Comparison of ENCODE assay signal across 14 cellular contexts in genomic region chr9:23088932-23089364, GRCh38.
DNase-seq lines count a peak whose midpoint lies in the region; ATAC-seq and TF ChIP-seq lines count a peak whose summit lies in the region.
"Had no signal": no experiment of that assay in that cellular context is flagged by ENCODE, and none has a peak within 500 bp of the region (broad histone marks: within the 10 kb centered on the region; RNA-seq: fewer than 3 reads in every experiment).

No MANE protein-coding gene starts in this region.

- DNase-seq in A172 (ENCODE audit: low spot score) (peak; percentile 1), PC-3 (peak; percentile 52), iPS-NIHi11 (ENCODE audit: low spot score) (peak; percentile 55), mucosa of descending colon (no peak)
- no peak for DNase-seq in activated naive CD4-positive, alpha-beta T cell treated with anti-CD3 and anti-CD28 coated beads for 36 hours
- DNase-seq: activated CD4-positive, CD25-positive, alpha-beta regulatory T cell treated with anti-CD3 and anti-CD28 coated beads, Interleukin-2, amount 50 U/mL, for 72 hours; C1 segment of cervical spinal cord; naive B cell; NCI-H2081 had no signal

- peak; percentile 58 for TF ChIP-seq CTCF in PC-3 (conservative IDR thresholded peaks at IDR 0.05; ENCODE audit: low read depth, low read length)
- no peak for TF ChIP-seq CTCF in mucosa of descending colon (IDR thresholded peaks at IDR 0.05)

- CTCF ChIA-PET in PC-3 (lab: Charles Lee): no interaction called here
- CTCF ChIA-PET in activated naive CD4-positive, alpha-beta T cell treated with anti-CD3 and anti-CD28 coated beads for 36 hours (lab: Charles Lee): no interaction called here

- no peaks in the 10 kb centered on the region for H3K4me1 Mint-ChIP-seq in activated naive CD4-positive, alpha-beta T cell treated with anti-CD3 and anti-CD28 coated beads for 36 hours (ENCODE audit: low read depth)
- H3K4me1 Mint-ChIP-seq: activated T-helper 17 cell treated with anti-CD3 and anti-CD28 coated beads, Interleukin-2, amount 50 U/mL, for 72 hours; naive B cell had no signal

- H3K4me1 ChIP-seq in PC-3 (ENCODE audit: insufficient read depth, low read length) (no peaks in the 10 kb centered on the region), mucosa of descending colon (ENCODE audit: low read depth) (no peaks in the 10 kb centered on the region)
- H3K4me1 ChIP-seq: SJCRH30 had no signal

- no peaks in the 10 kb centered on the region for H3K9me2 ChIP-seq in PC-3 (replicated peaks; ENCODE audit: low read length)

- H3K4me3 Mint-ChIP-seq in activated naive CD4-positive, alpha-beta T cell treated with anti-CD3 and anti-CD28 coated beads for 36 hours: no peak overlapping the region
- H3K4me3 Mint-ChIP-seq: activated T-helper 17 cell treated with anti-CD3 and anti-CD28 coated beads, Interleukin-2, amount 50 U/mL, for 72 hours; naive B cell had no signal

- H3K27me3 Mint-ChIP-seq in activated naive CD4-positive, alpha-beta T cell treated with anti-CD3 and anti-CD28 coated beads for 36 hours (ENCODE audit: low read depth): no peaks in the 10 kb centered on the region
- H3K27me3 Mint-ChIP-seq: activated T-helper 17 cell treated with anti-CD3 and anti-CD28 coated beads, Interleukin-2, amount 50 U/mL, for 72 hours; naive B cell had no signal

- H3F3A ChIP-seq in PC-3 (ENCODE audit: low read length, unreplicated experiment): no peaks in the 10 kb centered on the region

- POLR2A ChIA-PET in PC-3 (lab: Charles Lee; ENCODE audit: unreplicated experiment): no interaction called here

- peak overlapping the region; percentile 53; the same call in 1 of the 2 replicates for H2AFZ ChIP-seq in PC-3 (ENCODE audit: low read length)

- H3K27ac ChIP-seq in PC-3 (ENCODE audit: low read length): no peak overlapping the region
- H3K27ac ChIP-seq: SJCRH30 had no signal

- H3K4me3 ChIP-seq in PC-3 (ENCODE audit: low read length) (no peak overlapping the region), mucosa of descending colon (no peak overlapping the region)
- H3K4me3 ChIP-seq: SJCRH30 had no signal

- no TSS peak for BruUV-seq in PC-3 (replicated peaks; lab: Mats Ljungman, UMichigan)

- intact Hi-C loops in PC-3 (cut with micrococcal nuclease) (loop anchor here (1.0 to 10.0 kb wide), 3 partner anchors 264 to 618 kb away; no protein-coding TSS in a partner anchor), mucosa of descending colon (cut with DNase I, micrococcal nuclease) (no loop called here)
- intact Hi-C loops in activated naive CD4-positive, alpha-beta T cell treated with anti-CD3 and anti-CD28 coated beads for 36 hours (cut with micrococcal nuclease): no loop called here

- no peaks in the 10 kb centered on the region for H4K20me1 ChIP-seq in PC-3 (ENCODE audit: low read length)

- no peak overlapping the region for H3K4me2 ChIP-seq in PC-3 (ENCODE audit: low read length)

- no peak overlapping the region for H3K9ac ChIP-seq in PC-3 (ENCODE audit: low read length)

- H3K36me3 ChIP-seq in PC-3 (ENCODE audit: low read depth, low read length) (no peaks in the 10 kb centered on the region), mucosa of descending colon (ENCODE audit: low read depth) (no peaks in the 10 kb centered on the region)
- H3K36me3 ChIP-seq: SJCRH30 had no signal

- no peaks in the 10 kb centered on the region for H3K36me3 Mint-ChIP-seq in activated naive CD4-positive, alpha-beta T cell treated with anti-CD3 and anti-CD28 coated beads for 36 hours (ENCODE audit: low read depth)
- H3K36me3 Mint-ChIP-seq: naive B cell had no signal

- H3K9me3 ChIP-seq in PC-3 (ENCODE audit: low read length): no peaks in the 10 kb centered on the region
- H3K9me3 ChIP-seq in mucosa of descending colon: no peaks in the 10 kb centered on the region
- H3K9me3 ChIP-seq: SJCRH30 had no signal

- H3K79me2 ChIP-seq in PC-3 (ENCODE audit: low read length): no peaks in the 10 kb centered on the region

- peak; percentile 66 for ATAC-seq in GM18868 (IDR thresholded peaks at IDR 0.05; ENCODE audit: unreplicated experiment)
- peak; percentile 95 for ATAC-seq in PC-3
- no peak for ATAC-seq in mucosa of descending colon
- no peak for ATAC-seq in HG03159 (IDR thresholded peaks at IDR 0.05; ENCODE audit: unreplicated experiment)
- no peak for ATAC-seq in HG02981 (IDR thresholded peaks at IDR 0.05; ENCODE audit: unreplicated experiment)
- ATAC-seq: activated T-helper 17 cell treated with anti-CD3 and anti-CD28 coated beads, Interleukin-2, amount 50 U/mL, for 72 hours had no signal

- H3K9me3 Mint-ChIP-seq in activated naive CD4-positive, alpha-beta T cell treated with anti-CD3 and anti-CD28 coated beads for 36 hours: peaks cover 14% of the 10 kb centered on the region

- H3K27ac Mint-ChIP-seq in activated naive CD4-positive, alpha-beta T cell treated with anti-CD3 and anti-CD28 coated beads for 36 hours: no peak overlapping the region
- H3K27ac Mint-ChIP-seq: activated T-helper 17 cell treated with anti-CD3 and anti-CD28 coated beads, Interleukin-2, amount 50 U/mL, for 72 hours; naive B cell had no signal

- no peaks in the 10 kb centered on the region for H3K27me3 ChIP-seq in PC-3 (ENCODE audit: low read length)
- H3K27me3 ChIP-seq: SJCRH30 had no signal

Comparison
In these comparisons a context has a peak if more than half of its experiments do, and no peak if none do; other contexts are left out.
1. DNase-seq: peak in A172 (single experiment), PC-3 (single experiment) and iPS-NIHi11 (single experiment); none in mucosa of descending colon (0 of 3) and activated naive CD4-positive, alpha-beta T cell treated with anti-CD3 and anti-CD28 coated beads for 36 hours (single experiment).
2. ATAC-seq: peak in GM18868 (single experiment) and PC-3 (single experiment); none in mucosa of descending colon (single experiment), HG03159 (single experiment) and HG02981 (single experiment).